ENCODE assay signal across 1 cellular context in the genomic region with DNA sequence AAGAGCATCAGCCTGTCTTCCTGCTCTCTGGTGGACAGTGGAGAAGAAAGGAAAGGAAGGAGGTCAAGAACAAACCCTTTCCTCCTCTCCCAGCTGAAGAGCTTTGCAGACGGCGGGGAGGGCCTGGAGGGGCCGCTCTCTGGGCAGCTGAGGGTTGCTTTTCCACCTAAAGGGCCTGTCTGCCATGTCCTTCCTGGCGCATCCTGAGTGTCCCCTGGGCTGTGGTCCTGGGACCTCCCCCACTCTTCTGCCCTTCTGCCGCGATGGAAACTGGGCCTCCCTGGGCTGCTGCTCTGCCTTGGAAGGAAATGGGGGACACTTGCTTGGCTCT.
TF ChIP-seq lines count a peak whose summit lies in the region.

No MANE protein-coding gene starts in this region.

TF ChIP-seq in K562, 482 proteins besides CTCF, POLR2A, EP300 and RAD21 (continued from another document):
- no peak for TF ChIP-seq ATF3 (IDR thresholded peaks at IDR 0.05)
- no peak for TF ChIP-seq ATF3 (CRISPR knock-in tag; conservative IDR thresholded peaks at IDR 0.05)
- no peak for TF ChIP-seq CEBPB (tag; IDR thresholded peaks at IDR 0.05)
